Comparison of ENCODE assay signal across 21 cellular contexts in the genomic region with DNA sequence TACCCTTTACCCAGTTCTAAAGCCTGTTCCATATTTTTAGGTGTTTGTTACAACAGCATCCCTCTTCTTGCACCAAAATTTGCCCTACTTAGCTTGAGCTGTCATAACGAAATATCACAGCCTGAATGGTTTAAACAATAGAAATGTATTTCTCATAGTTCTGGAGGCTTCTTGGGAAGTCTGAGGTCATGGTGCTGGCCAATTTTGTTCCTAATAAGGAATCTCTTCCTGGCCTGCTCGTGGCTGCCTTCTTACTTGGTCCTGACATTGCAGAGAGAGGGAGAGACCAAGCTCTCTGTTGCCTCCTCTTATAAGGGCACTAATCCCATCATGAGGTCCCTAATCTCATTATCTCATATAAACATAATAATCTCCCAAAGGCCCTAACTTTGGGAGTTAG.
"Had no signal": no experiment of that assay in that cellular context is flagged by ENCODE, and none has a peak within 500 bp of the region (broad histone marks: within the 10 kb centered on the region; RNA-seq: fewer than 3 reads in every experiment).

No MANE protein-coding gene starts in this region.

- H3K9me3 ChIP-seq: prostate gland, right lobe of liver, thoracic aorta had no signal

- DNase-seq: cortex of kidney; dorsolateral prefrontal cortex; effector CD8-positive, alpha-beta T cell; foreskin keratinocyte; kidney glomerular epithelial cell; mammary epithelial cell; naive thymus-derived CD4-positive, alpha-beta T cell; nephron progenitor cell; right lobe of liver; stimulated activated CD4-positive, alpha-beta T cell treated with anti-CD3 and anti-CD28 coated beads, Interleukin-15, amount 100 ng/mL, for 24 hours; stimulated activated CD4-positive, alpha-beta T cell treated with anti-CD3 and anti-CD28 coated beads, Interleukin-1b, Interleukin-23, amount 100 ng/mL, for 48 hours; stimulated activated CD4-positive, alpha-beta T cell treated with anti-CD3 and anti-CD28 coated beads, Interleukin-4, amount 100 ng/mL, for 24 hours; stimulated activated naive B cell treated with anti-CD40 and anti-IgM and Interleukin-4, amounts not matched to agents 10 μg/mL and 1 μg/mL and 100 μg/mL, for 72 hours; stimulated activated naive CD8-positive, alpha-beta T cell treated with anti-CD3 and anti-CD28 coated beads, Interleukin-15, amount 100 ng/mL, for 72 hours; substantia nigra; transverse colon had no signal

- H3K27me3 ChIP-seq: dorsolateral prefrontal cortex, foreskin keratinocyte, hepatocyte, right lobe of liver, transverse colon had no signal

- H3K4me3 Mint-ChIP-seq: naive thymus-derived CD4-positive, alpha-beta T cell; nephron progenitor cell; stimulated activated naive B cell treated with anti-CD40 and anti-IgM and Interleukin-4, amounts not matched to agents 10 μg/mL and 1 μg/mL and 100 μg/mL, for 72 hours; stimulated activated naive CD8-positive, alpha-beta T cell treated with anti-CD3 and anti-CD28 coated beads, Interleukin-15, amount 100 ng/mL, for 72 hours had no signal

- H3K36me3 ChIP-seq: prostate gland, right lobe of liver, thoracic aorta, transverse colon had no signal

- H3K4me1 Mint-ChIP-seq: naive thymus-derived CD4-positive, alpha-beta T cell; nephron progenitor cell; stimulated activated naive B cell treated with anti-CD40 and anti-IgM and Interleukin-4, amounts not matched to agents 10 μg/mL and 1 μg/mL and 100 μg/mL, for 72 hours; stimulated activated naive CD8-positive, alpha-beta T cell treated with anti-CD3 and anti-CD28 coated beads, Interleukin-15, amount 100 ng/mL, for 72 hours had no signal

- H3K27ac Mint-ChIP-seq: naive thymus-derived CD4-positive, alpha-beta T cell; nephron progenitor cell; stimulated activated naive B cell treated with anti-CD40 and anti-IgM and Interleukin-4, amounts not matched to agents 10 μg/mL and 1 μg/mL and 100 μg/mL, for 72 hours; stimulated activated naive CD8-positive, alpha-beta T cell treated with anti-CD3 and anti-CD28 coated beads, Interleukin-15, amount 100 ng/mL, for 72 hours had no signal

- H3K4me3 ChIP-seq: dorsolateral prefrontal cortex, hepatocyte, prostate gland, right lobe of liver, thoracic aorta, transverse colon had no signal

- H3K27me3 Mint-ChIP-seq: naive thymus-derived CD4-positive, alpha-beta T cell; stimulated activated naive B cell treated with anti-CD40 and anti-IgM and Interleukin-4, amounts not matched to agents 10 μg/mL and 1 μg/mL and 100 μg/mL, for 72 hours; stimulated activated naive CD8-positive, alpha-beta T cell treated with anti-CD3 and anti-CD28 coated beads, Interleukin-15, amount 100 ng/mL, for 72 hours had no signal

- H3K4me1 ChIP-seq: foreskin keratinocyte, parathyroid adenoma, prostate gland, right lobe of liver, transverse colon had no signal

- H3K36me3 Mint-ChIP-seq: stimulated activated naive B cell treated with anti-CD40 and anti-IgM and Interleukin-4, amounts not matched to agents 10 μg/mL and 1 μg/mL and 100 μg/mL, for 72 hours had no signal

- H3K9ac ChIP-seq: parathyroid adenoma had no signal

- ATAC-seq: foreskin keratinocyte; left lobe of liver; naive thymus-derived CD4-positive, alpha-beta T cell; right lobe of liver; stimulated activated naive B cell treated with anti-CD40 and anti-IgM and Interleukin-4, amounts not matched to agents 10 μg/mL and 1 μg/mL and 100 μg/mL, for 72 hours; stimulated activated naive CD8-positive, alpha-beta T cell treated with anti-CD3 and anti-CD28 coated beads, Interleukin-15, amount 100 ng/mL, for 72 hours had no signal
